ENCODE assay signal across 4 cellular contexts in genomic region chr1:54705153-54705552, GRCh38.
TF ChIP-seq lines count a peak whose summit lies in the region.

No MANE protein-coding gene starts in this region.

TF ChIP-seq in SK-N-SH, 30 proteins besides CTCF, POLR2A, EP300 and RAD21:
- TF ChIP-seq TEAD4 (IDR thresholded peaks at IDR 0.05; ENCODE audit: borderline replicate concordance, insufficient read depth) (no peak), RFX5 (IDR thresholded peaks at IDR 0.05; ENCODE audit: low read length) (no peak), REST (IDR thresholded peaks at IDR 0.05; ENCODE audit: low read depth, low read length) (peak; percentile 92)

TF ChIP-seq in SK-N-SH treated with all-trans-retinoic acid at 6 μM for 48 hours, 23 proteins besides CTCF, POLR2A, EP300 and RAD21:
- no peak for TF ChIP-seq TSHZ2 (CRISPR knock-in tag; IDR thresholded peaks at IDR 0.05)
- no peak for TF ChIP-seq ZNF565 (CRISPR knock-in tag; conservative IDR thresholded peaks at IDR 0.05; ENCODE audit: low read depth)
- no peak for TF ChIP-seq ZFP3 (CRISPR knock-in tag; IDR thresholded peaks at IDR 0.05)
- no peak for TF ChIP-seq ESRRG (CRISPR knock-in tag; IDR thresholded peaks at IDR 0.05)
- TF ChIP-seq OSR1 (CRISPR knock-in tag; IDR thresholded peaks at IDR 0.05): no peak

TF ChIP-seq in Ishikawa, 13 proteins besides CTCF, POLR2A, EP300 and RAD21:
- TF ChIP-seq NFIC (IDR thresholded peaks at IDR 0.05): no peak
- no peak for TF ChIP-seq USF1 (IDR thresholded peaks at IDR 0.05)
- TF ChIP-seq EGR1 (IDR thresholded peaks at IDR 0.05): no peak
- TF ChIP-seq REST (IDR thresholded peaks at IDR 0.05; ENCODE audit: low read depth): peak; percentile 90

TF ChIP-seq in K562, 482 proteins besides CTCF, POLR2A, EP300 and RAD21:
- TF ChIP-seq MIER1 (IDR thresholded peaks at IDR 0.05; ENCODE audit: low read depth) (peak; percentile 84), EHMT2 (IDR thresholded peaks at IDR 0.05) (peak; percentile 87), ZNF57 (CRISPR knock-in tag; IDR thresholded peaks at IDR 0.05) (no peak), REST (CRISPR knock-in tag; IDR thresholded peaks at IDR 0.05; ENCODE audit: low read depth) (peak; percentile 83), ZNF24 (IDR thresholded peaks at IDR 0.05) (peak; percentile 62; the same call in 1 of the 2 replicates), ETV6 (IDR thresholded peaks at IDR 0.05; ENCODE audit: borderline replicate concordance in 1 of 2, low read depth in 2 of 2, low read length in 1 of 2) (no peak), ETV6 (CRISPR knock-in tag; IDR thresholded peaks at IDR 0.05; ENCODE audit: borderline replicate concordance) (no peak)
